In the genomic region with DNA sequence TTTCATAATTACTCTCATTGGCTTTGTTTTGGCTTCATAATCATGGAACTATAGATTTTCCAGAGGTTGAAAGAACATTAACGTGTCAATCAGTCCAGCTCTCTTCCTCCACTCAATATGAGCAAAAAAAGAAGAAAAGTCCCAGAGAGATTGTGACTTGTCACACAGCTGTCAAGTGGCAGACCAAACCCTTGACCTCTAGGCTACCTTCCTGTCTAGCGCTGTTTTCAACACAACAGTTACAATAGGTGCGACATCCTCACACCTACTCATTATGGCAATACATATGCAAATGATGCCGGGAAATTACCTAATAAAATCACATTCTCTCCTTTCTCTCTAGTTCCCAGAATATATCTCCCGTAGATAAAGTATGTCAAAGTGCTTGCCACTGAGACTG, we compare ENCODE assay signal across 8 cellular contexts. TPM values are rescaled to one million over a fixed set of nuclear protein-coding genes. Genes with fewer than 3 reads are reported as not detected.
A peak's percentile ranks its signal among the peaks of the same experiment; 100 is the strongest.
DNase-seq lines count a peak whose midpoint lies in the region; ATAC-seq and TF ChIP-seq lines count a peak whose summit lies in the region.

No MANE protein-coding gene starts in this region.

- H3K4me3 ChIP-seq in breast epithelium (peak overlapping the region; percentile 48 to 72 (median 70)), left lung (peak overlapping the region; percentile 48 to 61), vagina (peak overlapping the region; percentile 52 to 62)

- DNase-seq in breast epithelium (ENCODE audit: low spot score in 2 of 2) (no peak), MCF 10A (ENCODE audit: unreplicated experiment) (no peak), left lung (no peak), vagina (ENCODE audit: extremely low spot score in 2 of 2) (no peak), endothelial cell (ENCODE audit: low spot score) (no peak), glomerular visceral epithelial cell (ENCODE audit: extremely low spot score) (no peak)
- DNase-seq in activated CD4-positive, alpha-beta T cell treated with anti-CD3 and anti-CD28 coated beads, Interleukin-2, amount 10 ng/mL, durations not matched to agents 24 days and 14 days, result peak; percentile 74

- CTCF ChIA-PET in MCF 10A (lab: Yijun Ruan, JAX), result interaction anchor here (0.7 to 1.1 kb wide), 2 partner anchors 21 to 108 kb away, joined by 3 read pairs; no protein-coding TSS in a partner anchor

- peaks cover 37% of the 10 kb centered on the region for H3K4me1 Mint-ChIP-seq in MCF 10A (ENCODE audit: insufficient read depth, unreplicated experiment)
- H3K4me1 Mint-ChIP-seq in activated CD4-positive, alpha-beta T cell treated with anti-CD3 and anti-CD28 coated beads, Interleukin-2, amount 10 ng/mL, durations not matched to agents 24 days and 14 days, result peaks cover 20% of the 10 kb centered on the region
- peaks cover 6% of the 10 kb centered on the region for H3K4me1 Mint-ChIP-seq in endothelial cell (ENCODE audit: unreplicated experiment)

- H3K4me1 ChIP-seq in breast epithelium, result peaks cover 0 to 14% of the 10 kb centered on the region in 2 donors
- peaks cover 13 to 19% of the 10 kb centered on the region in 2 donors for H3K4me1 ChIP-seq in left lung
- H3K4me1 ChIP-seq in vagina, result peaks cover 27% of the 10 kb centered on the region

- intact Hi-C loops in breast epithelium (cut with DNase I; ENCODE audit: low total_unique reads), result no loop called here
- intact Hi-C loops in MCF 10A (cut with micrococcal nuclease), result no loop called here
- intact Hi-C loops in activated CD4-positive, alpha-beta T cell treated with anti-CD3 and anti-CD28 coated beads, Interleukin-2, amount 10 ng/mL, durations not matched to agents 24 days and 14 days (cut with micrococcal nuclease), result no loop called here
- intact Hi-C loops in left lung (cut with DNase I), result no loop called here
- intact Hi-C loops in vagina (cut with DNase I), result no loop called here

- TF ChIP-seq POLR2A in breast epithelium (IDR thresholded peaks at IDR 0.05) (no peak), vagina (IDR thresholded peaks at IDR 0.05) (no peak)

- POLR2A ChIA-PET in MCF 10A (lab: Yijun Ruan, JAX), result interaction anchor here (0.8 to 1.9 kb wide), 6 partner anchors 41 to 112 kb away, joined by 3 to 10 read pairs (median 3); no protein-coding TSS in a partner anchor

- TF ChIP-seq CTCF in breast epithelium (IDR thresholded peaks at IDR 0.05) (no peak), MCF 10A (IDR thresholded peaks at IDR 0.05; ENCODE audit: unreplicated experiment) (no peak), left lung (IDR thresholded peaks at IDR 0.05) (no peak), vagina (IDR thresholded peaks at IDR 0.05) (no peak), endothelial cell (IDR thresholded peaks at IDR 0.05; ENCODE audit: unreplicated experiment) (no peak)

- H3K27me3 ChIP-seq in breast epithelium (no peaks in the 10 kb centered on the region), left lung (no peaks in the 10 kb centered on the region), vagina (no peaks in the 10 kb centered on the region)

- H3K9me3 ChIP-seq in breast epithelium (no peaks in the 10 kb centered on the region), left lung (no peaks in the 10 kb centered on the region), vagina (no peaks in the 10 kb centered on the region)

- H3K36me3 ChIP-seq in breast epithelium (no peaks in the 10 kb centered on the region), left lung (no peaks in the 10 kb centered on the region), vagina (no peaks in the 10 kb centered on the region)

- no TSS peak for BruUV-seq in MCF 10A (replicated peaks; lab: Mats Ljungman, UMichigan)

- H3K9me3 Mint-ChIP-seq in MCF 10A (ENCODE audit: unreplicated experiment) (no peaks in the 10 kb centered on the region), endothelial cell (ENCODE audit: unreplicated experiment) (no peaks in the 10 kb centered on the region)
- H3K9me3 Mint-ChIP-seq in activated CD4-positive, alpha-beta T cell treated with anti-CD3 and anti-CD28 coated beads, Interleukin-2, amount 10 ng/mL, durations not matched to agents 24 days and 14 days, result no peaks in the 10 kb centered on the region

- H3K4me3 Mint-ChIP-seq in MCF 10A (ENCODE audit: unreplicated experiment) (no peak overlapping the region), endothelial cell (ENCODE audit: unreplicated experiment) (no peak overlapping the region)
- H3K4me3 Mint-ChIP-seq in activated CD4-positive, alpha-beta T cell treated with anti-CD3 and anti-CD28 coated beads, Interleukin-2, amount 10 ng/mL, durations not matched to agents 24 days and 14 days, result no peak overlapping the region

- H3K27ac Mint-ChIP-seq in MCF 10A (ENCODE audit: low read depth, unreplicated experiment) (no peak overlapping the region), endothelial cell (ENCODE audit: unreplicated experiment) (no peak overlapping the region)
- no peak overlapping the region for H3K27ac Mint-ChIP-seq in activated CD4-positive, alpha-beta T cell treated with anti-CD3 and anti-CD28 coated beads, Interleukin-2, amount 10 ng/mL, durations not matched to agents 24 days and 14 days

- H3K27me3 Mint-ChIP-seq in MCF 10A (ENCODE audit: insufficient read depth, unreplicated experiment), result no peaks in the 10 kb centered on the region
- H3K27me3 Mint-ChIP-seq in activated CD4-positive, alpha-beta T cell treated with anti-CD3 and anti-CD28 coated beads, Interleukin-2, amount 10 ng/mL, durations not matched to agents 24 days and 14 days, result no peaks in the 10 kb centered on the region
- H3K27me3 Mint-ChIP-seq in endothelial cell (ENCODE audit: unreplicated experiment), result no peaks in the 10 kb centered on the region

- ATAC-seq in HG03378 (IDR thresholded peaks at IDR 0.05; ENCODE audit: unreplicated experiment), result peak; percentile 60
- peak; percentile 15 for ATAC-seq in left lung

- H3K27ac ChIP-seq in breast epithelium (peak overlapping the region; percentile 97 to 99), left lung (peak overlapping the region; percentile 97 to 99), vagina (peak overlapping the region; percentile 94)

- H3K36me3 Mint-ChIP-seq in MCF 10A (ENCODE audit: insufficient read depth, unreplicated experiment) (peaks cover 10% of the 10 kb centered on the region), endothelial cell (ENCODE audit: low read depth, unreplicated experiment) (no peaks in the 10 kb centered on the region)
- H3K36me3 Mint-ChIP-seq in activated CD4-positive, alpha-beta T cell treated with anti-CD3 and anti-CD28 coated beads, Interleukin-2, amount 10 ng/mL, durations not matched to agents 24 days and 14 days (ENCODE audit: low read depth), result peaks cover 11% of the 10 kb centered on the region

RNA-seq across cellular contexts. Expression of a gene that starts 1.1 kb away (rescaled TPM):
- total RNA-seq in breast epithelium (10 to 100 TPM; 21.1 to 26.2 (median 23.3) TPM), MCF 10A (2022) (17.4 and 27.7 TPM in 2 replicates), left lung (10 to 100 TPM; 12.7 to 14.0 TPM), vagina (8.3 TPM), endothelial cell (ENCODE audit: unreplicated experiment) (11.2 TPM)
- total RNA-seq in activated CD4-positive, alpha-beta T cell treated with anti-CD3 and anti-CD28 coated beads, Interleukin-2, amount 10 ng/mL, durations not matched to agents 24 days and 14 days, result 20.2 and 21.5 TPM in 2 replicates
